Comparison of ENCODE assay signal across 1 cellular context in the genomic region with DNA sequence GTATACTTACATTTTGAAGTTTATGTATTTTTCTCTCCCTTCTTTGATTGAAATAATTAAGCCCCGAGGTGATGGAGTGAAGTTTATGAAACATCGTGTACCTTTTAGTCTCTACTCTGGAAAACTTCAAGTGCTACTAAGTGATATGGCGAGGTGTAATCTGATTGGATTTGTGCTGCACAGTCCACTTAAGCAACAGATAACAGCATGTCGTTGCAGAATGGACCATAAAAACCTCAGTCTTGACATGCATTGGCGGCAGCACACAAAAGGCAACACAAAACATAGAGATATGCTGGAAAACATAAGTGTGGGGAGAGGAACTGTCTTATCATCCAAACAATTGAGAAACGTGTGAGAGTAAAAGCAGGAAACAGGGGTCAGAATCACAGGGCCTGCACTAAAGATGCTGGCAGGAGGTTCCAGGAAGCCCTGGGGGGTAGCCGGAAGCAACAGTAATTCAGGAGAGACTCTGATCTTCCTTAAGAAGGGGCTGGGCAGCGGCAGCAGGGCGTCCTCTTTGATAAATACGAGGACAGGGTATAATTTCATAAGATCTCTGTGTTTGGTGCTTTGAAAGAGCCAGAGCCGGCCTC.
TF ChIP-seq lines count a peak whose summit lies in the region.

No MANE protein-coding gene starts in this region.

TF ChIP-seq in IMR-90, 13 proteins besides CTCF, POLR2A, EP300 and RAD21 (continued from another document):
- TF ChIP-seq ELK1 (IDR thresholded peaks at IDR 0.05; ENCODE audit: borderline replicate concordance, low read depth, low read length) (no peak), BHLHE40 (IDR thresholded peaks at IDR 0.05; ENCODE audit: low read depth, low read length) (no peak), RCOR1 (IDR thresholded peaks at IDR 0.05; ENCODE audit: insufficient replicate concordance, low read length) (no peak), CEBPB (IDR thresholded peaks at IDR 0.05; ENCODE audit: low read depth, low read length) (no peak), SMC3 (IDR thresholded peaks at IDR 0.05; ENCODE audit: low read depth, low read length) (no peak), MXI1 (IDR thresholded peaks at IDR 0.05; ENCODE audit: borderline replicate concordance, low read depth, low read length) (no peak), RFX5 (IDR thresholded peaks at IDR 0.05; ENCODE audit: low read depth, low read length) (no peak), USF2 (IDR thresholded peaks at IDR 0.05; ENCODE audit: low read depth, low read length) (no peak), NFE2L2 (IDR thresholded peaks at IDR 0.05; ENCODE audit: low read depth, low read length) (no peak), FOS (IDR thresholded peaks at IDR 0.05; ENCODE audit: low read depth, low read length) (no peak)
